In the genomic region with DNA sequence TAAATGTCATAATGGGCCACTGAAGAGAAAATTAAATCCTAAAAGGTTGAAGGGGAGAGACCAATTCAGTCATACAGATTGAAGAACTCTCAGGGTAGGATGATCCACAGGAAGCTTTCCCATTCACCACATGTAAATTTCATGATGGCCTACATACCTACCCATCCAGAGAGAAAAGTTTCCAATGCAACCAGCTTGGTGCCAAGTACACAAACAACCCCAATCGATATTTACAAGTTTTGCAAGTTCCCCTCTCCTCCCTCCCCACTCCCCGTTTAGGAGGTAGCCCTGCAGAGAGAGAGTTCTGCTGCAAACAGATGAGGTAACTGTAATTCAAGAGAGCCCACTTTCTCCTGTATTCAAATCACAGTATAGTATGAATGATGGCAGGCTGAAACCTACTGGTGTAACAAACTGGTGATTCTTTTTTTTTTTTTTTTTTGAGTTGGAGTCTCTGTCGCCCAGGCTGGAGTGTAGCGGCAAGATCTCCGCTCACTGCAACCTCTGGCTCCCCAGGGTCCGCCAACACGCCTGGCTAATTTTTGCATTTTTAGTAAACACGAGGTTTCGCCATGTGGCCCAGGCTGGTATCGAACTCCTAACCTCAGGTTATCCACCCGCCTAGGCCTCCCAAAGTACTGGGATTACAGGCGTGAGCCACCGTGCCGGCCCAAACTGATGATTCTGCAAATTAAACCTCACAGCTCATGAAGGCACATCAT, we compare ENCODE assay signal across 10 cellular contexts. TPM values are rescaled to one million over a fixed set of nuclear protein-coding genes. Genes with fewer than 3 reads are reported as not detected.
A peak's percentile ranks its signal among the peaks of the same experiment; 100 is the strongest.
DNase-seq lines count a peak whose midpoint lies in the region; ATAC-seq and TF ChIP-seq lines count a peak whose summit lies in the region.
"Had no signal": no experiment of that assay in that cellular context is flagged by ENCODE, and none has a peak within 500 bp of the region (broad histone marks: within the 10 kb centered on the region; RNA-seq: fewer than 3 reads in every experiment).

No MANE protein-coding gene starts in this region.

- ATAC-seq in GM19455 (IDR thresholded peaks at IDR 0.05; ENCODE audit: unreplicated experiment): peak; percentile 30
- peak; percentile 34 for ATAC-seq in HG03378 (IDR thresholded peaks at IDR 0.05; ENCODE audit: unreplicated experiment)
- ATAC-seq in left lung: no peak

- H3K27ac ChIP-seq in left lung (no peak overlapping the region), tibial artery (no peak overlapping the region), coronary artery (no peak overlapping the region)

- H3K9me3 ChIP-seq in left lung: no peaks in the 10 kb centered on the region
- no peaks in the 10 kb centered on the region for H3K9me3 ChIP-seq in tibial artery

- DNase-seq in iPS DF 19.7 (ENCODE audit: low read depth, low spot score): peak; percentile 92
- DNase-seq in stimulated activated CD8-positive, alpha-beta memory T cell treated with anti-CD3 and anti-CD28 coated beads, Interleukin-4, amount 100 ng/mL, for 48 hours: no peak
- DNase-seq in left lung: no peak
- DNase-seq in tibial artery: no peak
- no peak for DNase-seq in coronary artery (ENCODE audit: low spot score)
- DNase-seq: DMS53, NCI-H146 had no signal

- TF ChIP-seq CTCF in GM12875 (IDR thresholded peaks at IDR 0.05; ENCODE audit: borderline replicate concordance, insufficient read depth, low read depth, low read length): no peak
- TF ChIP-seq CTCF in left lung (IDR thresholded peaks at IDR 0.05): no peak
- TF ChIP-seq CTCF in tibial artery (IDR thresholded peaks at IDR 0.05): no peak
- TF ChIP-seq CTCF in coronary artery (IDR thresholded peaks at IDR 0.05): no peak

- H3K27me3 ChIP-seq in left lung (no peaks in the 10 kb centered on the region), tibial artery (no peaks in the 10 kb centered on the region)

- peak overlapping the region; percentile 26 for H3K4me3 ChIP-seq in GM12875 (ENCODE audit: low read depth, low read length)
- H3K4me3 ChIP-seq in left lung: no peak overlapping the region
- no peak overlapping the region for H3K4me3 ChIP-seq in tibial artery
- no peak overlapping the region for H3K4me3 ChIP-seq in coronary artery

- intact Hi-C loops in left lung (cut with DNase I): no loop called here
- intact Hi-C loops in tibial artery (cut with DNase I; ENCODE audit: low total_unique reads): no loop called here

- H3K36me3 ChIP-seq in left lung (no peaks in the 10 kb centered on the region), tibial artery (no peaks in the 10 kb centered on the region)

- H3K4me1 ChIP-seq in left lung: peaks cover 17 to 41% of the 10 kb centered on the region in 2 donors
- H3K4me1 ChIP-seq in tibial artery: peaks cover 0 to 65% (median 22%) of the 10 kb centered on the region in 4 donors

RNA-seq across cellular contexts. Expression of a gene that starts 14.4 kb away (rescaled TPM):
- 10 to 100 TPM; 19.3 to 24.0 TPM for total RNA-seq in left lung
